In the genomic region with DNA sequence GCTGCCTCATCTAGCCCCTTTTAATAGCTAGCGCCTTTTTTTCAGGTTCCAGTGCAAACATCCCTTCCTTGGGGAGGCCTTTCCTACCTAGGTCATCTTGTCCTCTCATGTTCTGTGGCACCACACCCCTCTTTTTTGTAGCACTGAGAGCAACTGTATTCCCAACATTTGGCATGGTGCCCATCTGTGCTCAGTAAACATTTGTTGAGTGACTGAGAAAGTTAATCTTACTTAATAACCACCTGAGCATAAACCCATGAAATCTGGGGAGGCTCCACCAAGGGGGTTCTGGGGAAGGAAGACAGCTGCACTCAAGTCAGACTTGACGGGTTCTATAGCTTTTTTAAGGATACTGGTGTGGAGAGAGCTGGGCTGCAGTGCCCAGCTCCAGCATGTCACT, we compare ENCODE assay signal across 1 cellular context.
TF ChIP-seq lines count a peak whose summit lies in the region.

No MANE protein-coding gene starts in this region.

TF ChIP-seq in WTC11, 78 proteins besides CTCF, POLR2A, EP300 and RAD21 (continued from another document):
- TF ChIP-seq, protein P1, sequence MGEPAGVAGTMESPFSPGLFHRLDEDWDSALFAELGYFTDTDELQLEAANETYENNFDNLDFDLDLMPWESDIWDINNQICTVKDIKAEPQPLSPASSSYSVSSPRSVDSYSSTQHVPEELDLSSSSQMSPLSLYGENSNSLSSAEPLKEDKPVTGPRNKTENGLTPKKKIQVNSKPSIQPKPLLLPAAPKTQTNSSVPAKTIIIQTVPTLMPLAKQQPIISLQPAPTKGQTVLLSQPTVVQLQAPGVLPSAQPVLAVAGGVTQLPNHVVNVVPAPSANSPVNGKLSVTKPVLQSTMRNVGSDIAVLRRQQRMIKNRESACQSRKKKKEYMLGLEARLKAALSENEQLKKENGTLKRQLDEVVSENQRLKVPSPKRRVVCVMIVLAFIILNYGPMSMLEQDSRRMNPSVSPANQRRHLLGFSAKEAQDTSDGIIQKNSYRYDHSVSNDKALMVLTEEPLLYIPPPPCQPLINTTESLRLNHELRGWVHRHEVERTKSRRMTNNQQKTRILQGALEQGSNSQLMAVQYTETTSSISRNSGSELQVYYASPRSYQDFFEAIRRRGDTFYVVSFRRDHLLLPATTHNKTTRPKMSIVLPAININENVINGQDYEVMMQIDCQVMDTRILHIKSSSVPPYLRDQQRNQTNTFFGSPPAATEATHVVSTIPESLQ (CRISPR knock-in tag; IDR thresholded peaks at IDR 0.05): no peak
- TF ChIP-seq NFE2L1 (CRISPR knock-in tag; IDR thresholded peaks at IDR 0.05): no peak
- no peak for TF ChIP-seq IRF2 (CRISPR knock-in tag; IDR thresholded peaks at IDR 0.05; ENCODE audit: borderline replicate concordance, low read depth)
- TF ChIP-seq GABPB1 (CRISPR knock-in tag; IDR thresholded peaks at IDR 0.05): no peak
- no peak for TF ChIP-seq RELA (CRISPR knock-in tag; IDR thresholded peaks at IDR 0.05; ENCODE audit: borderline replicate concordance)
- no peak for TF ChIP-seq CREM (CRISPR knock-in tag; IDR thresholded peaks at IDR 0.05)
- no peak for TF ChIP-seq GRHL2 (CRISPR knock-in tag; IDR thresholded peaks at IDR 0.05; ENCODE audit: insufficient replicate concordance, severe bottlenecking)
- no peak for TF ChIP-seq CBFB (CRISPR knock-in tag; IDR thresholded peaks at IDR 0.05; ENCODE audit: low read depth)
- no peak for TF ChIP-seq SP1 (CRISPR knock-in tag; conservative IDR thresholded peaks at IDR 0.05)
